In the genomic region with DNA sequence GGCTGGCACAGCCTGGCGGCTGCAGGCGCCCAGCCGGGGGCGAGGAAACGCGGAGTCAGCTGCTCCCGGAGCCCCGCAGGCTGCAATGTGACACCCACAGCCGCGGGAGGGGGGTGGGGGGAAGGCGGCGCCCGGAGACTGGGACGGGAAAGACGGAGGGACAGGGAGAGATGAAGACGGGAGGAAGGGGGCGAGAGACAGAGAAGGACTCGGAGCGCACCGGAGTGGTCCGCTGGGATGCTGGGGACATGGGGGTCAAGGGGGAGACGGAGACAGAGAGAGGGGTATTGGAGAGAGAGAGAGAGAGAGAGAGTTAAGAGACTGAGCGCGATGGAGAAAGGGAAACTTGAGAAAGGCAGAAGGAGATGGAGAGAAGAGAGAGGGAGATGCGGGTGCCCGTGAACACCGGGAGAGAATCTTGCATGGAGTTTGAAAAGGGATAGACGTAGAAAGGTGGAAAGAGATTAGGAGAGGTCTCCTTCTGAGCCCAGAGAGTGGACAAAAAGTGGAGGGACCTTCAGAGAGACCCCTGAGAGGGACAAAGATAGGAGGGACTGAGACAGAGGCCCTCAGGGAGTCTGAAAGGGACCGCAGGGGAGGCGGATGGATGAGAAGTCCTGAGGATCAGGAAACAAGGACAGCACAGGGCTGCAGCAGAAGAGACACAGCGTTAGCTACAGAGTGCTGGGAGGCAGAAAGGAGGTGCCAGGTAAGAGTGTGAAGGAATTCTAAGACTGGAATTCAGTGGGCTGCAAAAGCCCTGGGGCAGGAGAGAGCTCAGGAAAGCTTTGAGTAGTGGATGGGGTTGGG, we compare ENCODE assay signal across 8 cellular contexts. TPM values are rescaled to one million over a fixed set of nuclear protein-coding genes. Genes with fewer than 3 reads are reported as not detected.
A peak's percentile ranks its signal among the peaks of the same experiment; 100 is the strongest.
DNase-seq lines count a peak whose midpoint lies in the region; ATAC-seq and TF ChIP-seq lines count a peak whose summit lies in the region.

No MANE protein-coding gene starts in this region.

- peaks cover 7% of the 10 kb centered on the region for H3K27me3 ChIP-seq in adipocyte (replicated peaks; ENCODE audit: control insufficient read depth, insufficient read depth, low read length)
- peaks cover 28% of the 10 kb centered on the region for H3K27me3 ChIP-seq in hepatocyte

- no peaks in the 10 kb centered on the region for H3K9me2 ChIP-seq in hepatocyte (replicated peaks; ENCODE audit: insufficient read depth)

- H2AFZ ChIP-seq in hepatocyte = no peak overlapping the region

- H3K27me3 Mint-ChIP-seq in activated T-cell treated with anti-CD3 and anti-CD28 coated beads, Interleukin-2, amount 50 U/mL, for 24 hours = peaks cover 25% of the 10 kb centered on the region

- no peak for DNase-seq in activated T-cell treated with anti-CD3 and anti-CD28 coated beads, Interleukin-2, amount 50 U/mL, for 24 hours
- DNase-seq in activated T-cell treated with anti-CD3 and anti-CD28 coated beads, Interleukin-2, amount 50 U/mL, for 48 hours = no peak
- DNase-seq in adipocyte (ENCODE audit: low read depth) (peak; percentile 76), hepatocyte (ENCODE audit: low spot score) (no peak), sciatic nerve (ENCODE audit: low spot score) (no peak), SKM-1 (lab: John Stamatoyannopoulos, UW; ENCODE audit: unreplicated experiment) (no peak)

- H3K27ac ChIP-seq in hepatocyte = no peak overlapping the region

- peak overlapping the region; percentile 72 for H3K4me3 ChIP-seq in adipocyte (ENCODE audit: low read length)
- H3K4me3 ChIP-seq in hepatocyte = no peak overlapping the region

- peak overlapping the region; percentile 74 for H3K27ac Mint-ChIP-seq in activated T-cell treated with anti-CD3 and anti-CD28 coated beads, Interleukin-2, amount 50 U/mL, for 24 hours

- intact Hi-C loops in sciatic nerve (cut with DNase I) = no loop called here

- ATAC-seq in sciatic nerve (peak; percentile 45), HG03342 (IDR thresholded peaks at IDR 0.05; ENCODE audit: unreplicated experiment) (no peak), GM21528 (IDR thresholded peaks at IDR 0.05; ENCODE audit: low FRiP score, unreplicated experiment) (no peak)

- H3K79me2 ChIP-seq in hepatocyte = no peaks in the 10 kb centered on the region

- H3K4me1 ChIP-seq in adipocyte (ENCODE audit: control insufficient read depth, insufficient read depth, low read length) = no peaks in the 10 kb centered on the region
- peaks cover 9% of the 10 kb centered on the region for H3K4me1 ChIP-seq in hepatocyte (ENCODE audit: insufficient read depth)

- H3K9me3 Mint-ChIP-seq in activated T-cell treated with anti-CD3 and anti-CD28 coated beads, Interleukin-2, amount 50 U/mL, for 24 hours = no peaks in the 10 kb centered on the region

- no peak for TF ChIP-seq CTCF in hepatocyte (IDR thresholded peaks at IDR 0.05; ENCODE audit: poor library complexity)

- H3K9me3 ChIP-seq in adipocyte (ENCODE audit: control insufficient read depth, low read length) (no peaks in the 10 kb centered on the region), hepatocyte (ENCODE audit: low read depth) (no peaks in the 10 kb centered on the region)

- no peaks in the 10 kb centered on the region for H4K20me1 ChIP-seq in hepatocyte (ENCODE audit: insufficient read depth, poor library complexity, severe bottlenecking)

- peak overlapping the region; percentile 72 for H3K4me3 Mint-ChIP-seq in activated T-cell treated with anti-CD3 and anti-CD28 coated beads, Interleukin-2, amount 50 U/mL, for 24 hours

- H3K4me2 ChIP-seq in hepatocyte = peak overlapping the region; percentile 95

- peaks cover 23% of the 10 kb centered on the region for H3K36me3 Mint-ChIP-seq in activated T-cell treated with anti-CD3 and anti-CD28 coated beads, Interleukin-2, amount 50 U/mL, for 24 hours (ENCODE audit: low read depth)

- 4% methylated on average over 8 of the region's 31 CpGs for WGBS in hepatocyte (ENCODE audit: low lambda C conversion rate, missing lambda C conversion rate)

- H3K36me3 ChIP-seq in adipocyte (ENCODE audit: control insufficient read depth, insufficient read depth, low read length, severe bottlenecking) = peaks cover 18% of the 10 kb centered on the region
- no peaks in the 10 kb centered on the region for H3K36me3 ChIP-seq in hepatocyte (replicated peaks; ENCODE audit: insufficient read depth, low read depth)

- peak overlapping the region; percentile 21 for H3K9ac ChIP-seq in adipocyte (ENCODE audit: low read length)

- H3K4me1 Mint-ChIP-seq in activated T-cell treated with anti-CD3 and anti-CD28 coated beads, Interleukin-2, amount 50 U/mL, for 24 hours (ENCODE audit: low read depth) = peaks cover 10% of the 10 kb centered on the region

RNA-seq across cellular contexts. Expression of a gene that starts 1.0 kb away (rescaled TPM):
- total RNA-seq in hepatocyte (0.20 and 0.60 TPM in 2 replicates), sciatic nerve (13.8 TPM)
- 2.5 and 3.1 TPM in 2 replicates for polyA plus RNA-seq in hepatocyte

RNA-seq across cellular contexts. Expression of a gene that starts 10.2 kb away (rescaled TPM):
- total RNA-seq in hepatocyte (150 and 162 TPM in 2 replicates), sciatic nerve (1.1 TPM)
- polyA plus RNA-seq in hepatocyte = 206 and 241 TPM in 2 replicates

RNA-seq across cellular contexts. Expression of a gene that starts 31.2 kb away (rescaled TPM):
- 34.8 and 35.4 TPM in 2 replicates for total RNA-seq in hepatocyte
- 80.2 and 92.4 TPM in 2 replicates for polyA plus RNA-seq in hepatocyte
- 81.2 TPM for total RNA-seq in sciatic nerve

Comparison
In these comparisons a context has a peak if more than half of its experiments do, and no peak if none do; other contexts are left out.
1. RNA of a gene that starts 10.2 kb away (total RNA-seq): 150 to 162 TPM in hepatocyte; 1.1 TPM in sciatic nerve (single experiment); every median in the first group is over 10 times any median in the second.